Comparison of ENCODE assay signal across 10 cellular contexts in the genomic region with DNA sequence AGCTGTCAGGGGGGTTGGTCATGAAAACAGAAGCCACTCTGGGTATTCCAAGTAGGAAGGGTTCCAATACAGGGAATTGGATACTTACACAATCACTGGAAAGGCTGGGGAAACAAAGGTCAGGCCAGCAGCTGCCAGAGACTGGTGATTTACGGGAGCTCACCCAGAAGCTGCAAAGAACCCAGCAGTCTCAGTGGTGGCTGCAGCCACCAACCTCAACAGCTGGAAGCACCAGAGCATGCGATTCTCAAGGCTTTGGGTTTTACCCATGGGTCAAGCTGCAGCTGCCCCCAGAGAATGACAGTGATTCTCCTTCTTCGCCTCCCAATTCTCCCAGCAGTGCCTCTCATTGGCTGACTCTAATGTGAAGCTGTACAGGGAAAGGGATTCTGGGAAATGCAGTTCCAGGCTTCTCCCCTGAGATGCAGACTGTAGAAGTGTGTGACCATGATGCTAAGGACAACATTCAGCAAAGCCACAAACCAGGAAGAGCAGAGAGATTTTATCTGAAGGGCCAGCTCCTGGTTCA.
DNase-seq lines count a peak whose midpoint lies in the region; ATAC-seq, FAIRE-seq and TF ChIP-seq lines count a peak whose summit lies in the region.
"Had no signal": no experiment of that assay in that cellular context is flagged by ENCODE, and none has a peak within 500 bp of the region (broad histone marks: within the 10 kb centered on the region; RNA-seq: fewer than 3 reads in every experiment).

No MANE protein-coding gene starts in this region.

- H4K20me1 ChIP-seq in endothelial cell of umbilical vein (replicated peaks; ENCODE audit: control insufficient read depth, extremely low read depth, insufficient read depth, low read length): no peaks in the 10 kb centered on the region

- no peaks in the 10 kb centered on the region for H3K36me3 ChIP-seq in endothelial cell of umbilical vein (ENCODE audit: control insufficient read depth in 2 of 2, extremely low read depth in 1 of 2, insufficient read depth in 2 of 2, low read length in 2 of 2)
- no peaks in the 10 kb centered on the region for H3K36me3 ChIP-seq in CD4-positive, alpha-beta memory T cell (ENCODE audit: insufficient read depth, low read length)

- intact Hi-C loops in endothelial cell of umbilical vein (cut with micrococcal nuclease): no loop called here
- intact Hi-C loops in CD4-positive, alpha-beta memory T cell (cut with micrococcal nuclease): no loop called here

- H3K27ac ChIP-seq in endothelial cell of umbilical vein (ENCODE audit: insufficient read depth, low read depth, low read length): no peak overlapping the region
- H3K27ac ChIP-seq in CD4-positive, alpha-beta memory T cell (ENCODE audit: low read depth, low read length): no peak overlapping the region
- H3K27ac ChIP-seq: foreskin keratinocyte had no signal

- peaks cover 7% of the 10 kb centered on the region for H3K36me3 Mint-ChIP-seq in chondrocyte (ENCODE audit: low read depth)
- peaks cover 5 to 20% of the 10 kb centered on the region in 2 donors for H3K36me3 Mint-ChIP-seq in CD4-positive, alpha-beta memory T cell

- no peak for TF ChIP-seq CTCF in endothelial cell of umbilical vein (IDR thresholded peaks at IDR 0.05; ENCODE audit: extremely low read depth in 1 of 2, insufficient read depth in 1 of 2, low read depth in 1 of 2, low read length in 2 of 2)
- no peak for TF ChIP-seq CTCF in chondrocyte (IDR thresholded peaks at IDR 0.05)

- no peaks in the 10 kb centered on the region for H3K4me1 ChIP-seq in endothelial cell of umbilical vein (ENCODE audit: control insufficient read depth, extremely low read depth, insufficient read depth, low read length)
- H3K4me1 ChIP-seq in CD4-positive, alpha-beta memory T cell (ENCODE audit: insufficient read depth, low read length): no peaks in the 10 kb centered on the region
- H3K4me1 ChIP-seq: foreskin keratinocyte had no signal

- dilution Hi-C loops in endothelial cell of umbilical vein (cut with MboI; ENCODE audit: extremely low pct_ligation_motif_present, low sequenced_read_pairs): no loop called here

- no peaks in the 10 kb centered on the region for H3K27me3 Mint-ChIP-seq in chondrocyte (ENCODE audit: low read depth)
- no peaks in the 10 kb centered on the region for H3K27me3 Mint-ChIP-seq in CD4-positive, alpha-beta memory T cell

- POLR2A ChIA-PET in endothelial cell of umbilical vein (lab: Charles Lee): no interaction called here
- POLR2A ChIA-PET in CD4-positive, alpha-beta memory T cell (lab: Charles Lee; ENCODE audit: partially characterized antibody): no interaction called here

- H3K79me2 ChIP-seq in endothelial cell of umbilical vein (ENCODE audit: control insufficient read depth, insufficient read depth, low read length): no peaks in the 10 kb centered on the region

- H3K27ac Mint-ChIP-seq in chondrocyte (ENCODE audit: unreplicated experiment): no peak overlapping the region
- no peak overlapping the region for H3K27ac Mint-ChIP-seq in CD4-positive, alpha-beta memory T cell

- no peak for TF ChIP-seq POLR2A in endothelial cell of umbilical vein (IDR thresholded peaks at IDR 0.05; ENCODE audit: low read depth, low read length)

- H3K9me3 Mint-ChIP-seq in chondrocyte (ENCODE audit: low read depth): peaks cover 12% of the 10 kb centered on the region
- peaks cover 0 to 48% (median 32%) of the 10 kb centered on the region in 8 donors for H3K9me3 Mint-ChIP-seq in CD4-positive, alpha-beta memory T cell

- no TSS peak for BruUV-seq in endothelial cell of umbilical vein (replicated peaks; lab: Mats Ljungman, UMichigan)

- H3K4me3 Mint-ChIP-seq in chondrocyte (ENCODE audit: unreplicated experiment): no peak overlapping the region
- no peak overlapping the region for H3K4me3 Mint-ChIP-seq in CD4-positive, alpha-beta memory T cell

- ATAC-seq in GM19468 (IDR thresholded peaks at IDR 0.05; ENCODE audit: extremely low read depth, unreplicated experiment) (peak; percentile 98), HG03135 (IDR thresholded peaks at IDR 0.05; ENCODE audit: unreplicated experiment) (peak; percentile 95)
- ATAC-seq: foreskin keratinocyte had no signal

- H3K9ac ChIP-seq in endothelial cell of umbilical vein (replicated peaks; ENCODE audit: extremely low read depth, insufficient read depth, low read length): no peak overlapping the region

- H3K4me1 Mint-ChIP-seq in chondrocyte (ENCODE audit: low read depth): peaks cover 5% of the 10 kb centered on the region
- H3K4me1 Mint-ChIP-seq in CD4-positive, alpha-beta memory T cell: no peaks in the 10 kb centered on the region

- H2AFZ ChIP-seq in endothelial cell of umbilical vein (ENCODE audit: low read depth, low read length): no peak overlapping the region

- no peaks in the 10 kb centered on the region for H3K9me3 ChIP-seq in endothelial cell of umbilical vein (replicated peaks; ENCODE audit: control insufficient read depth, insufficient read depth, low read length)
- H3K9me3 ChIP-seq in CD4-positive, alpha-beta memory T cell (ENCODE audit: control insufficient read depth in 1 of 2, low read length in 2 of 2): no peaks in the 10 kb centered on the region

- no peak overlapping the region for H3K4me3 ChIP-seq in endothelial cell of umbilical vein (replicated peaks in 1 of 3; ENCODE audit: insufficient read depth in 1 of 3, low read depth in 1 of 3, low read length in 3 of 3)
- no peak overlapping the region for H3K4me3 ChIP-seq in CD4-positive, alpha-beta memory T cell (ENCODE audit: low read length in 2 of 2)

- CTCF ChIA-PET in endothelial cell of umbilical vein (lab: Charles Lee): interaction anchor here (1.0 to 1.5 kb wide), 5 partner anchors 9 to 101 kb away, joined by 3 to 4 read pairs (median 3); no protein-coding TSS in a partner anchor
- CTCF ChIA-PET in CD4-positive, alpha-beta memory T cell (lab: Charles Lee; ENCODE audit: partially characterized antibody): no interaction called here

- no peaks in the 10 kb centered on the region for H3K27me3 ChIP-seq in endothelial cell of umbilical vein (ENCODE audit: control insufficient read depth in 2 of 2, insufficient read depth in 2 of 2, low read length in 2 of 2)
- no peaks in the 10 kb centered on the region for H3K27me3 ChIP-seq in CD4-positive, alpha-beta memory T cell (ENCODE audit: insufficient read depth, low read length)
- H3K27me3 ChIP-seq: foreskin keratinocyte had no signal

- DNase-seq in COLO668 (lab: John Stamatoyannopoulos, UW; ENCODE audit: unreplicated experiment) (peak; percentile 8), endothelial cell of umbilical vein (ENCODE audit: low read depth, low spot score) (peak; percentile 23), DMS153 (lab: John Stamatoyannopoulos, UW) (no peak), chondrocyte (ENCODE audit: low spot score) (no peak), HUDEP-2 (lab: John Stamatoyannopoulos, UW; ENCODE audit: unreplicated experiment in 76 of 76) (no peak)
- DNase-seq in CD4-positive, alpha-beta memory T cell: no peak
- DNase-seq: DND-41, foreskin keratinocyte had no signal

- FAIRE-seq in endothelial cell of umbilical vein (lab: Jason Lieb, UNC): no peak

- no peaks in the 10 kb centered on the region for H3K9me1 ChIP-seq in endothelial cell of umbilical vein (replicated peaks; ENCODE audit: control insufficient read depth, extremely low read depth, insufficient read depth, low read length)

- no peak overlapping the region for H3K4me2 ChIP-seq in endothelial cell of umbilical vein (ENCODE audit: insufficient read depth, low read length)

TF ChIP-seq in endothelial cell of umbilical vein, 7 proteins besides CTCF, POLR2A, EP300 and RAD21:
- TF ChIP-seq POLR2AphosphoS5 (IDR thresholded peaks at IDR 0.05; ENCODE audit: insufficient read depth, low read depth, low read length): no peak
- TF ChIP-seq MAX (IDR thresholded peaks at IDR 0.05; ENCODE audit: insufficient read depth, insufficient read length): no peak
- TF ChIP-seq MYC (IDR thresholded peaks at IDR 0.05; ENCODE audit: low read depth, low read length): no peak
- TF ChIP-seq GATA2 (IDR thresholded peaks at IDR 0.05; ENCODE audit: insufficient read depth, insufficient read length, low read depth, low read length): no peak
- TF ChIP-seq JUN (IDR thresholded peaks at IDR 0.05; ENCODE audit: borderline replicate concordance, insufficient read depth, insufficient read length, low read depth): no peak
- no peak for TF ChIP-seq EZH2 (IDR thresholded peaks at IDR 0.05; ENCODE audit: borderline replicate concordance, low read depth, low read length, severe bottlenecking)
- no peak for TF ChIP-seq FOS (IDR thresholded peaks at IDR 0.05; ENCODE audit: borderline replicate concordance, insufficient read depth, low read length)
TF ChIP-seq in endothelial cell of umbilical vein: peak in this region for 0.

Comparison
In these comparisons a context has a peak if more than half of its experiments do, and no peak if none do; other contexts are left out.
1. DNase-seq: peak in COLO668 (single experiment) and endothelial cell of umbilical vein (single experiment); none in DMS153 (single experiment), chondrocyte (single experiment), HUDEP-2 (0 of 76) and CD4-positive, alpha-beta memory T cell (0 of 5).